Comparison of ENCODE assay signal across 17 cellular contexts in genomic region chr1:36269408-36269838, GRCh38. TPM values are rescaled to one million over a fixed set of nuclear protein-coding genes. Genes with fewer than 3 reads are reported as not detected.
DNase-seq lines count a peak whose midpoint lies in the region; ATAC-seq and TF ChIP-seq lines count a peak whose summit lies in the region.
"Had no signal": no experiment of that assay in that cellular context is flagged by ENCODE, and none has a peak within 500 bp of the region (broad histone marks: within the 10 kb centered on the region; RNA-seq: fewer than 3 reads in every experiment).

No MANE protein-coding gene starts in this region.

- H3K4me1 Mint-ChIP-seq in progenitor cell of endocrine pancreas (ENCODE audit: low read depth), result peaks cover 15% of the 10 kb centered on the region

- in situ Hi-C loops in GM23248 (cut with MboI), result no loop called here

- H3K27ac ChIP-seq in GM23248, result peak overlapping the region; percentile 24
- H3K27ac ChIP-seq: BLaER1 treated with 17β-estradiol and CSF1 and Interleukin-3, amounts not matched to agents 10 nM and 100 nM; epithelial cell of prostate had no signal

- H3K4me2 ChIP-seq in GM23248 (ENCODE audit: unreplicated experiment), result no peak overlapping the region
- H3K4me2 ChIP-seq: BLaER1 treated with 17β-estradiol and CSF1 and Interleukin-3, amounts not matched to agents 10 nM and 100 nM; SK-N-SH had no signal

- peak overlapping the region; percentile 26 for H3K4me3 Mint-ChIP-seq in progenitor cell of endocrine pancreas (ENCODE audit: low read depth)
- H3K4me3 Mint-ChIP-seq: activated CD4-positive, alpha-beta T cell treated with anti-CD3 and anti-CD28 coated beads, Interleukin-2, amount 10 ng/mL, durations not matched to agents 7 days and 5 days; naive thymus-derived CD4-positive, alpha-beta T cell had no signal

- H3K27me3 ChIP-seq in GM23248 (replicated peaks; ENCODE audit: insufficient read depth), result no peaks in the 10 kb centered on the region
- H3K27me3 ChIP-seq: BLaER1 treated with 17β-estradiol and CSF1 and Interleukin-3, amounts not matched to agents 10 nM and 100 nM; heart right ventricle had no signal

- H3K9me3 ChIP-seq in GM23248 (ENCODE audit: low read depth), result no peaks in the 10 kb centered on the region
- H3K9me3 ChIP-seq: BLaER1 treated with 17β-estradiol and CSF1 and Interleukin-3, amounts not matched to agents 10 nM and 100 nM; heart right ventricle; SK-N-SH had no signal

- peaks cover 31% of the 10 kb centered on the region; the same call in 1 of the 2 replicates for H3K36me3 ChIP-seq in GM23248 (ENCODE audit: low read depth)

- no peaks in the 10 kb centered on the region for H3K27me3 Mint-ChIP-seq in progenitor cell of endocrine pancreas
- H3K27me3 Mint-ChIP-seq: activated CD4-positive, alpha-beta T cell treated with anti-CD3 and anti-CD28 coated beads, Interleukin-2, amount 10 ng/mL, durations not matched to agents 7 days and 5 days; naive thymus-derived CD4-positive, alpha-beta T cell had no signal

- H3K9ac ChIP-seq in GM23248, result no peak overlapping the region
- H3K9ac ChIP-seq: BLaER1 treated with 17β-estradiol and CSF1 and Interleukin-3, amounts not matched to agents 10 nM and 100 nM; SK-N-SH had no signal

- 53 to 55% methylated on average over 2 of the region's 2 CpGs for WGBS in GM23248 (ENCODE audit: low coverage in 1 of 2, low lambda C conversion rate in 2 of 2, missing lambda C conversion rate in 2 of 2), 2 experiments

- no peak for TF ChIP-seq CTCF in progenitor cell of endocrine pancreas (IDR thresholded peaks at IDR 0.05; ENCODE audit: unreplicated experiment)

- H3F3A ChIP-seq in GM23248 (ENCODE audit: insufficient read depth), result peaks cover 30% of the 10 kb centered on the region

- no peaks in the 10 kb centered on the region for H3K9me3 Mint-ChIP-seq in progenitor cell of endocrine pancreas (ENCODE audit: low read depth)
- H3K9me3 Mint-ChIP-seq: activated CD4-positive, alpha-beta T cell treated with anti-CD3 and anti-CD28 coated beads, Interleukin-2, amount 10 ng/mL, durations not matched to agents 7 days and 5 days; naive thymus-derived CD4-positive, alpha-beta T cell had no signal

- DNase-seq in GM23248 (peak; percentile 62), NCI-H774 (lab: John Stamatoyannopoulos, UW) (peak; percentile 32), fibroblast of peridontal ligament (ENCODE audit: extremely low read depth) (peak; percentile 38), progenitor cell of endocrine pancreas (ENCODE audit: low spot score, unreplicated experiment) (no peak), SKM-1 treated with dmso at 0.1 percent for 144 hours (lab: John Stamatoyannopoulos, UW; ENCODE audit: unreplicated experiment) (no peak)
- DNase-seq: activated CD4-positive, alpha-beta T cell treated with anti-CD3 and anti-CD28 coated beads, Interleukin-2, amount 10 ng/mL, durations not matched to agents 7 days and 5 days; amniotic stem cell; cortex of kidney; DMS79; heart right ventricle; naive thymus-derived CD4-positive, alpha-beta T cell; NCI-H1694 treated with DMSO at 0.1 percent for 48 hours; SK-N-SH had no signal

- no peaks in the 10 kb centered on the region for H3K4me1 ChIP-seq in GM23248 (ENCODE audit: insufficient read depth)

- H3K36me3 Mint-ChIP-seq in progenitor cell of endocrine pancreas (ENCODE audit: insufficient read depth), result peaks cover 22% of the 10 kb centered on the region

- ATAC-seq in HG02981 (IDR thresholded peaks at IDR 0.05; ENCODE audit: unreplicated experiment) (no peak), GM19035 (IDR thresholded peaks at IDR 0.05; ENCODE audit: unreplicated experiment) (no peak)
- ATAC-seq: naive thymus-derived CD4-positive, alpha-beta T cell had no signal

- H4K20me1 ChIP-seq in GM23248 (ENCODE audit: insufficient read depth), result no peaks in the 10 kb centered on the region

- no peak overlapping the region for H2AFZ ChIP-seq in GM23248

- peak overlapping the region; percentile 33 for H3K27ac Mint-ChIP-seq in progenitor cell of endocrine pancreas
- H3K27ac Mint-ChIP-seq: activated CD4-positive, alpha-beta T cell treated with anti-CD3 and anti-CD28 coated beads, Interleukin-2, amount 10 ng/mL, durations not matched to agents 7 days and 5 days had no signal

- peaks cover 97% of the 10 kb centered on the region for H3K79me2 ChIP-seq in GM23248 (ENCODE audit: insufficient read depth)

- no peak overlapping the region for H3K4me3 ChIP-seq in GM23248
- H3K4me3 ChIP-seq: BLaER1 treated with 17β-estradiol and CSF1 and Interleukin-3, amounts not matched to agents 10 nM and 100 nM; heart right ventricle had no signal

- no peaks in the 10 kb centered on the region for H3K9me2 ChIP-seq in GM23248 (ENCODE audit: insufficient read depth)
- H3K9me2 ChIP-seq: SK-N-SH had no signal

RNA-seq across cellular contexts. Expression of gene SH3D21, which starts 36.7 kb away (rescaled TPM):
- 5.6 and 14.4 TPM in 2 replicates for total RNA-seq in GM23248 (2014; rRNA removed; shearing (Covaris generic))
- 1.1 and 1.8 TPM in 2 replicates for polyA plus RNA-seq in GM23248 (2016; fragmentation: Nextera tagmentation; extraction: Ambion mirVana)
- 10.6 and 11.0 TPM in 2 replicates for total RNA-seq in progenitor cell of endocrine pancreas

RNA-seq across cellular contexts. Expression of gene THRAP3, which starts 45.2 kb away (rescaled TPM):
- total RNA-seq in GM23248 (2014; rRNA removed; shearing (Covaris generic)), result 57.3 and 61.5 TPM in 2 replicates
- 91.9 and 95.2 TPM in 2 replicates for polyA plus RNA-seq in GM23248 (2016; fragmentation: Nextera tagmentation; extraction: Ambion mirVana)
- total RNA-seq in progenitor cell of endocrine pancreas, result 142 and 145 TPM in 2 replicates

RNA-seq across cellular contexts. Expression of gene EVA1B, which starts 54.0 kb away (rescaled TPM):
- 294 and 328 TPM in 2 replicates for total RNA-seq in GM23248 (2014; rRNA removed; shearing (Covaris generic))
- polyA plus RNA-seq in GM23248 (2016; fragmentation: Nextera tagmentation; extraction: Ambion mirVana), result 95.0 and 111 TPM in 2 replicates
- total RNA-seq in progenitor cell of endocrine pancreas, result 11.8 and 14.1 TPM in 2 replicates

Comparison
In these comparisons a context has a peak if more than half of its experiments do, and no peak if none do; other contexts are left out.
1. DNase-seq: peak in GM23248 (single experiment), NCI-H774 (single experiment) and fibroblast of peridontal ligament (single experiment); none in progenitor cell of endocrine pancreas (single experiment) and SKM-1 treated with dmso at 0.1 percent for 144 hours (single experiment).
2. RNA of gene EVA1B, which starts 54.0 kb away (total RNA-seq): 294 to 328 TPM in GM23248; 11.8 to 14.1 TPM in progenitor cell of endocrine pancreas; every median in the first group is over 10 times any median in the second.